Comparison of ENCODE assay signal across 15 cellular contexts in the genomic region with DNA sequence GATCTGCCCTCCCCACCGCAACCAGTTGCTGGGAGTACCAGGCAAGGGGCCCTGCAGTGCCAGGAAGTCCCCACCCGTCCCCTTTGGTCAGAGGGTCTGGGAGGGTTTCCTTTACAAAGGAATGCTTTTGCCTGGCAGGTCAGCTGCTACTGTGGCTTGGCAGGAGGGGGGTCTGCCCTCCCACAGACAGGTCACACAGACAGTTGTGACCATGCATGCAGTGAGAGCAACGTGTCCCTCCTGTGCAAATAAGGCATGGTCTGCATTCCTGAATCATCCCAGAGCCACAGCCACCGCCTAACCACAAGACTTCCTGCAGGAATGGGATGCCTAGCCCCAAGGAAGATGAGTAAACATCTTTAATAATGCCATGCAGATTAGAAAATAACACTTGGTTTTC. TPM values are rescaled to one million over a fixed set of nuclear protein-coding genes. Genes with fewer than 3 reads are reported as not detected.
DNase-seq lines count a peak whose midpoint lies in the region; ATAC-seq, FAIRE-seq and TF ChIP-seq lines count a peak whose summit lies in the region.
"Had no signal": no experiment of that assay in that cellular context is flagged by ENCODE, and none has a peak within 500 bp of the region (broad histone marks: within the 10 kb centered on the region; RNA-seq: fewer than 3 reads in every experiment).

No MANE protein-coding gene starts in this region.

- H3K27me3 ChIP-seq in left ventricle myocardium inferior (ENCODE audit: low read depth) (peaks cover 46% of the 10 kb centered on the region), astrocyte (ENCODE audit: insufficient read depth, low read length) (peaks cover 7% of the 10 kb centered on the region)

- FAIRE-seq in astrocyte (lab: Jason Lieb, UNC) (peak; percentile 13), urothelium cell line (lab: Jason Lieb, UNC) (no peak)
- FAIRE-seq: A549, GM12891 had no signal

- H3K9me3 Mint-ChIP-seq in astrocyte (ENCODE audit: unreplicated experiment), result peaks cover 3% of the 10 kb centered on the region

- H3K36me3 Mint-ChIP-seq in astrocyte (ENCODE audit: low read depth, unreplicated experiment), result no peaks in the 10 kb centered on the region

- peaks cover 30% of the 10 kb centered on the region for H3K27me3 Mint-ChIP-seq in astrocyte (ENCODE audit: low read depth, unreplicated experiment)

- H3K4me2 ChIP-seq in astrocyte (ENCODE audit: low read length), result peak overlapping the region; percentile 18
- H3K4me2 ChIP-seq: A549 had no signal

- H3K79me2 ChIP-seq in astrocyte (ENCODE audit: insufficient read depth, low read length), result no peaks in the 10 kb centered on the region

- H3K4me1 ChIP-seq in left ventricle myocardium inferior (peaks cover 34% of the 10 kb centered on the region), astrocyte (ENCODE audit: insufficient read depth, low read length) (peaks cover 6% of the 10 kb centered on the region)
- H3K4me1 ChIP-seq: A549 had no signal

- H3K4me3 ChIP-seq in left ventricle myocardium inferior (peak overlapping the region; percentile 51), astrocyte (ENCODE audit: insufficient read depth, low read depth, low read length) (no peak overlapping the region)
- H3K4me3 ChIP-seq: A549 had no signal

- H3K27ac Mint-ChIP-seq in astrocyte (ENCODE audit: unreplicated experiment), result no peak overlapping the region

- DNase-seq in left ventricle myocardium inferior, result no peak
- no peak for DNase-seq in Right ventricle myocardium inferior (ENCODE audit: missing footprints)
- DNase-seq in astrocyte (ENCODE audit: low read depth), result no peak
- peak; percentile 92 for DNase-seq in islet precursor cell
- DNase-seq in urothelium cell line (ENCODE audit: low spot score), result peak; percentile 82
- no peak for DNase-seq in NCI-H2081 treated with DMSO at 0.1 percent for 48 hours (lab: John Stamatoyannopoulos, UW)
- DNase-seq in NCI-H1930 (lab: John Stamatoyannopoulos, UW), result no peak
- DNase-seq: activated CD4-positive, CD25-positive, alpha-beta regulatory T cell treated with anti-CD3 and anti-CD28 coated beads, Interleukin-2, amount 50 U/mL, for 72 hours; amniotic stem cell; NCI-H1417 treated with DMSO at 0.1 percent for 48 hours had no signal

- ATAC-seq in Right ventricle myocardium inferior (no peak), HG03521 (IDR thresholded peaks at IDR 0.05; ENCODE audit: unreplicated experiment) (no peak)
- ATAC-seq: A549 had no signal

- H3K36me3 ChIP-seq in left ventricle myocardium inferior (no peaks in the 10 kb centered on the region), astrocyte (ENCODE audit: insufficient read depth, low read length) (no peaks in the 10 kb centered on the region)

- no peak for TF ChIP-seq CTCF in left ventricle myocardium inferior (IDR thresholded peaks at IDR 0.05; ENCODE audit: borderline replicate concordance)
- no peak for TF ChIP-seq CTCF in astrocyte (IDR thresholded peaks at IDR 0.05; ENCODE audit: insufficient read depth, low read depth, low read length)

- no peak overlapping the region for H3K27ac ChIP-seq in left ventricle myocardium inferior (replicated peaks)
- no peak overlapping the region for H3K27ac ChIP-seq in astrocyte (ENCODE audit: low read depth, low read length)
- H3K27ac ChIP-seq: A549 had no signal

- no peaks in the 10 kb centered on the region for H4K20me1 ChIP-seq in astrocyte (ENCODE audit: insufficient read depth, low read length)

- H3K4me1 Mint-ChIP-seq in astrocyte (ENCODE audit: low read depth, unreplicated experiment), result peaks cover 28% of the 10 kb centered on the region

- H3K4me3 Mint-ChIP-seq in astrocyte (ENCODE audit: unreplicated experiment), result peak overlapping the region; percentile 54

- no peak overlapping the region for H2AFZ ChIP-seq in astrocyte (ENCODE audit: low read depth, low read length)

- intact Hi-C loops in left ventricle myocardium inferior (cut with micrococcal nuclease) (no loop called here), Right ventricle myocardium inferior (cut with DNase I) (loop anchor here (10.0 kb wide), 1 partner anchor 266 kb away; no protein-coding TSS in a partner anchor)

- no peaks in the 10 kb centered on the region for H3K9me3 ChIP-seq in left ventricle myocardium inferior (replicated peaks)
- H3K9me3 ChIP-seq in astrocyte (ENCODE audit: insufficient read depth, low read depth, low read length), result no peaks in the 10 kb centered on the region
- H3K9me3 ChIP-seq: A549 had no signal

- H3K9ac ChIP-seq in astrocyte (ENCODE audit: low read length), result no peak overlapping the region

RNA-seq across cellular contexts. Expression of gene F13A1, which starts 0.4 kb away (rescaled TPM):
- total RNA-seq in left ventricle myocardium inferior (93.1 TPM), Right ventricle myocardium inferior (188 TPM), astrocyte (10.1 and 16.7 TPM in 2 replicates)
- total RNA-seq: dermis microvascular lymphatic vessel endothelial cell, fibroblast of villous mesenchyme had no signal

Comparison
In these comparisons a context has a peak if more than half of its experiments do, and no peak if none do; other contexts are left out.
1. DNase-seq: peak in islet precursor cell (single experiment) and urothelium cell line (single experiment); none in left ventricle myocardium inferior (single experiment), Right ventricle myocardium inferior (single experiment), astrocyte (single experiment), NCI-H2081 treated with DMSO at 0.1 percent for 48 hours (single experiment) and NCI-H1930 (0 of 2).